Comparison of ENCODE assay signal across 1 cellular context in the genomic region with DNA sequence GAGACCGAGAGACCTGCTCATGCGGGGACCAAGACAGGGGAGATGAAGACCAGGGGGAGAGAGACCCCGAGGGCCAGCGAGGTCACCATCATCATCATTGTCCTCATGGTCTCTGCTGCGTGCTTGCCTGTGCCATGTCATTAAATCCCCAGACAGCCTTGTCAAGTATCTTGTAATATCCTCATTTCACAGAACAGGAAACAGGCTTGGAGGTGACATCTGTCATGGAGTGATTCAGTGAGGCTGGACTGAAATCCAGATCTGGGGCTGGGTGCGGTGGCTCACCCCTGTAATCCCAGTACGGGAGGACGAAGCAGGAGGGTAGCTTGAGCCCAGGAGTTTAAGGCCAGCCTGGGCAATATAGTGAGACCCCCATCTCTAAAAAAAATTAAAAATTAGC.
TF ChIP-seq lines count a peak whose summit lies in the region.

No MANE protein-coding gene starts in this region.

TF ChIP-seq in H1, 55 proteins besides CTCF, POLR2A, EP300 and RAD21:
- TF ChIP-seq RXRA (IDR thresholded peaks at IDR 0.05; ENCODE audit: insufficient read depth, low read depth, low read length) (no peak), HDAC2 (IDR thresholded peaks at IDR 0.05; ENCODE audit: borderline replicate concordance in 1 of 2, low read depth in 2 of 2, low read length in 2 of 2) (no peak), CBX5 (IDR thresholded peaks at IDR 0.05; ENCODE audit: low read depth, low read length) (no peak), JUN (IDR thresholded peaks at IDR 0.05; ENCODE audit: low read depth, low read length) (no peak), POLR2AphosphoS5 (IDR thresholded peaks at IDR 0.05; ENCODE audit: low read depth, low read length) (no peak), SP4 (IDR thresholded peaks at IDR 0.05; ENCODE audit: low read length) (no peak), SIN3A (conservative IDR thresholded peaks at IDR 0.05 in 1 of 2, IDR thresholded peaks at IDR 0.05 in 1 of 2; ENCODE audit: low read depth in 1 of 2, low read length in 2 of 2) (no peak), TEAD4 (IDR thresholded peaks at IDR 0.05; ENCODE audit: low read depth, low read length) (no peak), RNF2 (IDR thresholded peaks at IDR 0.05; ENCODE audit: borderline replicate concordance, low read depth, low read length, missing control alignments, poor library complexity, severe bottlenecking) (no peak), SP1 (IDR thresholded peaks at IDR 0.05; ENCODE audit: low read depth, low read length) (no peak), SUZ12 (IDR thresholded peaks at IDR 0.05; ENCODE audit: low read length) (no peak), NANOG (IDR thresholded peaks at IDR 0.05; ENCODE audit: insufficient read depth, low read depth, low read length, poor library complexity, severe bottlenecking) (no peak), KDM1A (IDR thresholded peaks at IDR 0.05; ENCODE audit: borderline replicate concordance, low read length) (no peak), RBBP5 (IDR thresholded peaks at IDR 0.05; ENCODE audit: borderline replicate concordance, low read depth, low read length) (no peak), GTF2F1 (IDR thresholded peaks at IDR 0.05; ENCODE audit: borderline replicate concordance, low read depth, low read length) (no peak), SIRT6 (IDR thresholded peaks at IDR 0.05; ENCODE audit: low read length) (no peak)
- TF ChIP-seq, protein P1, sequence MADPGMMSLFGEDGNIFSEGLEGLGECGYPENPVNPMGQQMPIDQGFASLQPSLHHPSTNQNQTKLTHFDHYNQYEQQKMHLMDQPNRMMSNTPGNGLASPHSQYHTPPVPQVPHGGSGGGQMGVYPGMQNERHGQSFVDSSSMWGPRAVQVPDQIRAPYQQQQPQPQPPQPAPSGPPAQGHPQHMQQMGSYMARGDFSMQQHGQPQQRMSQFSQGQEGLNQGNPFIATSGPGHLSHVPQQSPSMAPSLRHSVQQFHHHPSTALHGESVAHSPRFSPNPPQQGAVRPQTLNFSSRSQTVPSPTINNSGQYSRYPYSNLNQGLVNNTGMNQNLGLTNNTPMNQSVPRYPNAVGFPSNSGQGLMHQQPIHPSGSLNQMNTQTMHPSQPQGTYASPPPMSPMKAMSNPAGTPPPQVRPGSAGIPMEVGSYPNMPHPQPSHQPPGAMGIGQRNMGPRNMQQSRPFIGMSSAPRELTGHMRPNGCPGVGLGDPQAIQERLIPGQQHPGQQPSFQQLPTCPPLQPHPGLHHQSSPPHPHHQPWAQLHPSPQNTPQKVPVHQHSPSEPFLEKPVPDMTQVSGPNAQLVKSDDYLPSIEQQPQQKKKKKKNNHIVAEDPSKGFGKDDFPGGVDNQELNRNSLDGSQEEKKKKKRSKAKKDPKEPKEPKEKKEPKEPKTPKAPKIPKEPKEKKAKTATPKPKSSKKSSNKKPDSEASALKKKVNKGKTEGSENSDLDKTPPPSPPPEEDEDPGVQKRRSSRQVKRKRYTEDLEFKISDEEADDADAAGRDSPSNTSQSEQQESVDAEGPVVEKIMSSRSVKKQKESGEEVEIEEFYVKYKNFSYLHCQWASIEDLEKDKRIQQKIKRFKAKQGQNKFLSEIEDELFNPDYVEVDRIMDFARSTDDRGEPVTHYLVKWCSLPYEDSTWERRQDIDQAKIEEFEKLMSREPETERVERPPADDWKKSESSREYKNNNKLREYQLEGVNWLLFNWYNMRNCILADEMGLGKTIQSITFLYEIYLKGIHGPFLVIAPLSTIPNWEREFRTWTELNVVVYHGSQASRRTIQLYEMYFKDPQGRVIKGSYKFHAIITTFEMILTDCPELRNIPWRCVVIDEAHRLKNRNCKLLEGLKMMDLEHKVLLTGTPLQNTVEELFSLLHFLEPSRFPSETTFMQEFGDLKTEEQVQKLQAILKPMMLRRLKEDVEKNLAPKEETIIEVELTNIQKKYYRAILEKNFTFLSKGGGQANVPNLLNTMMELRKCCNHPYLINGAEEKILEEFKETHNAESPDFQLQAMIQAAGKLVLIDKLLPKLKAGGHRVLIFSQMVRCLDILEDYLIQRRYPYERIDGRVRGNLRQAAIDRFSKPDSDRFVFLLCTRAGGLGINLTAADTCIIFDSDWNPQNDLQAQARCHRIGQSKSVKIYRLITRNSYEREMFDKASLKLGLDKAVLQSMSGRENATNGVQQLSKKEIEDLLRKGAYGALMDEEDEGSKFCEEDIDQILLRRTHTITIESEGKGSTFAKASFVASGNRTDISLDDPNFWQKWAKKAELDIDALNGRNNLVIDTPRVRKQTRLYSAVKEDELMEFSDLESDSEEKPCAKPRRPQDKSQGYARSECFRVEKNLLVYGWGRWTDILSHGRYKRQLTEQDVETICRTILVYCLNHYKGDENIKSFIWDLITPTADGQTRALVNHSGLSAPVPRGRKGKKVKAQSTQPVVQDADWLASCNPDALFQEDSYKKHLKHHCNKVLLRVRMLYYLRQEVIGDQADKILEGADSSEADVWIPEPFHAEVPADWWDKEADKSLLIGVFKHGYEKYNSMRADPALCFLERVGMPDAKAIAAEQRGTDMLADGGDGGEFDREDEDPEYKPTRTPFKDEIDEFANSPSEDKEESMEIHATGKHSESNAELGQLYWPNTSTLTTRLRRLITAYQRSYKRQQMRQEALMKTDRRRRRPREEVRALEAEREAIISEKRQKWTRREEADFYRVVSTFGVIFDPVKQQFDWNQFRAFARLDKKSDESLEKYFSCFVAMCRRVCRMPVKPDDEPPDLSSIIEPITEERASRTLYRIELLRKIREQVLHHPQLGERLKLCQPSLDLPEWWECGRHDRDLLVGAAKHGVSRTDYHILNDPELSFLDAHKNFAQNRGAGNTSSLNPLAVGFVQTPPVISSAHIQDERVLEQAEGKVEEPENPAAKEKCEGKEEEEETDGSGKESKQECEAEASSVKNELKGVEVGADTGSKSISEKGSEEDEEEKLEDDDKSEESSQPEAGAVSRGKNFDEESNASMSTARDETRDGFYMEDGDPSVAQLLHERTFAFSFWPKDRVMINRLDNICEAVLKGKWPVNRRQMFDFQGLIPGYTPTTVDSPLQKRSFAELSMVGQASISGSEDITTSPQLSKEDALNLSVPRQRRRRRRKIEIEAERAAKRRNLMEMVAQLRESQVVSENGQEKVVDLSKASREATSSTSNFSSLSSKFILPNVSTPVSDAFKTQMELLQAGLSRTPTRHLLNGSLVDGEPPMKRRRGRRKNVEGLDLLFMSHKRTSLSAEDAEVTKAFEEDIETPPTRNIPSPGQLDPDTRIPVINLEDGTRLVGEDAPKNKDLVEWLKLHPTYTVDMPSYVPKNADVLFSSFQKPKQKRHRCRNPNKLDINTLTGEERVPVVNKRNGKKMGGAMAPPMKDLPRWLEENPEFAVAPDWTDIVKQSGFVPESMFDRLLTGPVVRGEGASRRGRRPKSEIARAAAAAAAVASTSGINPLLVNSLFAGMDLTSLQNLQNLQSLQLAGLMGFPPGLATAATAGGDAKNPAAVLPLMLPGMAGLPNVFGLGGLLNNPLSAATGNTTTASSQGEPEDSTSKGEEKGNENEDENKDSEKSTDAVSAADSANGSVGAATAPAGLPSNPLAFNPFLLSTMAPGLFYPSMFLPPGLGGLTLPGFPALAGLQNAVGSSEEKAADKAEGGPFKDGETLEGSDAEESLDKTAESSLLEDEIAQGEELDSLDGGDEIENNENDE (IDR thresholded peaks at IDR 0.05; ENCODE audit: insufficient replicate concordance, low read length), result no peak
- TF ChIP-seq, protein P2, sequence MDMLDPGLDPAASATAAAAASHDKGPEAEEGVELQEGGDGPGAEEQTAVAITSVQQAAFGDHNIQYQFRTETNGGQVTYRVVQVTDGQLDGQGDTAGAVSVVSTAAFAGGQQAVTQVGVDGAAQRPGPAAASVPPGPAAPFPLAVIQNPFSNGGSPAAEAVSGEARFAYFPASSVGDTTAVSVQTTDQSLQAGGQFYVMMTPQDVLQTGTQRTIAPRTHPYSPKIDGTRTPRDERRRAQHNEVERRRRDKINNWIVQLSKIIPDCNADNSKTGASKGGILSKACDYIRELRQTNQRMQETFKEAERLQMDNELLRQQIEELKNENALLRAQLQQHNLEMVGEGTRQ (IDR thresholded peaks at IDR 0.05; ENCODE audit: low read length), result no peak
